ENCODE assay signal across 18 cellular contexts in genomic region chr13:99270503-99270902, GRCh38. TPM values are rescaled to one million over a fixed set of nuclear protein-coding genes. Genes with fewer than 3 reads are reported as not detected.
DNase-seq lines count a peak whose midpoint lies in the region; ATAC-seq lines count a peak whose summit lies in the region.
"Had no signal": no experiment of that assay in that cellular context is flagged by ENCODE, and none has a peak within 500 bp of the region (broad histone marks: within the 10 kb centered on the region; RNA-seq: fewer than 3 reads in every experiment).

No MANE protein-coding gene starts in this region.

- H3K27ac Mint-ChIP-seq in activated CD4-positive, alpha-beta T cell treated with anti-CD3 and anti-CD28 coated beads, Interleukin-2, amount 10 ng/mL, durations not matched to agents 7 days and 5 days, result peak overlapping the region; percentile 22
- H3K27ac Mint-ChIP-seq in activated CD4-positive, alpha-beta T cell treated with anti-CD3 and anti-CD28 coated beads, Interleukin-2, amount 10 ng/mL, durations not matched to agents 24 days and 14 days, result no peak overlapping the region
- peak overlapping the region; percentile 99 for H3K27ac Mint-ChIP-seq in central memory CD8-positive, alpha-beta T cell (ENCODE audit: low read depth)
- H3K27ac Mint-ChIP-seq: endodermal cell had no signal

- ATAC-seq in central memory CD8-positive, alpha-beta T cell (replicated peaks; ENCODE audit: extremely low read depth, poor library complexity, severe bottlenecking), result no peak
- ATAC-seq in HG03039 (IDR thresholded peaks at IDR 0.05; ENCODE audit: unreplicated experiment), result no peak
- ATAC-seq: A549, K562 had no signal

- DNase-seq in activated CD4-positive, alpha-beta T cell treated with anti-CD3 and anti-CD28 coated beads, Interleukin-2, amount 10 ng/mL, durations not matched to agents 7 days and 5 days, result no peak
- DNase-seq in activated CD4-positive, alpha-beta T cell treated with anti-CD3 and anti-CD28 coated beads, Interleukin-2, amount 10 ng/mL, durations not matched to agents 24 days and 14 days, result no peak
- DNase-seq in NAMALWA (ENCODE audit: low spot score), result peak; percentile 33
- DNase-seq in central memory CD8-positive, alpha-beta T cell (ENCODE audit: low spot score in 2 of 2), result no peak
- DNase-seq in renal cortical epithelial cell (ENCODE audit: low read depth), result peak; percentile 21
- no peak for DNase-seq in stimulated activated CD4-positive, alpha-beta T cell treated with anti-CD3 and anti-CD28 coated beads, Interleukin-2, amount 100 ng/mL, for 24 hours
- DNase-seq in GM19240 (ENCODE audit: insufficient read length, low spot score), result no peak
- DNase-seq: activated CD8-positive, alpha-beta memory T cell treated with anti-CD3 and anti-CD28 coated beads, Interleukin-2, amount 50 U/mL, for 48 hours; central memory CD4-positive, alpha-beta T cell; endodermal cell; hypothalamus; NCI-H1092; NCI-H2107; NCI-H526; uterus had no signal

- H3K36me3 Mint-ChIP-seq in activated CD4-positive, alpha-beta T cell treated with anti-CD3 and anti-CD28 coated beads, Interleukin-2, amount 10 ng/mL, durations not matched to agents 7 days and 5 days (ENCODE audit: low read depth), result peaks cover 33% of the 10 kb centered on the region
- peaks cover 36% of the 10 kb centered on the region for H3K36me3 Mint-ChIP-seq in activated CD4-positive, alpha-beta T cell treated with anti-CD3 and anti-CD28 coated beads, Interleukin-2, amount 10 ng/mL, durations not matched to agents 24 days and 14 days (ENCODE audit: low read depth)
- H3K36me3 Mint-ChIP-seq in central memory CD8-positive, alpha-beta T cell (ENCODE audit: insufficient read depth), result peaks cover 28% of the 10 kb centered on the region

- intact Hi-C loops in activated CD4-positive, alpha-beta T cell treated with anti-CD3 and anti-CD28 coated beads, Interleukin-2, amount 10 ng/mL, durations not matched to agents 24 days and 14 days (cut with micrococcal nuclease), result no loop called here

- H3K9me3 Mint-ChIP-seq in activated CD4-positive, alpha-beta T cell treated with anti-CD3 and anti-CD28 coated beads, Interleukin-2, amount 10 ng/mL, durations not matched to agents 7 days and 5 days, result peaks cover 8% of the 10 kb centered on the region
- peaks cover 6% of the 10 kb centered on the region for H3K9me3 Mint-ChIP-seq in activated CD4-positive, alpha-beta T cell treated with anti-CD3 and anti-CD28 coated beads, Interleukin-2, amount 10 ng/mL, durations not matched to agents 24 days and 14 days
- H3K9me3 Mint-ChIP-seq in central memory CD8-positive, alpha-beta T cell, result peaks cover 6% of the 10 kb centered on the region

- H3K4me3 Mint-ChIP-seq in activated CD4-positive, alpha-beta T cell treated with anti-CD3 and anti-CD28 coated beads, Interleukin-2, amount 10 ng/mL, durations not matched to agents 7 days and 5 days, result no peak overlapping the region
- H3K4me3 Mint-ChIP-seq in activated CD4-positive, alpha-beta T cell treated with anti-CD3 and anti-CD28 coated beads, Interleukin-2, amount 10 ng/mL, durations not matched to agents 24 days and 14 days, result no peak overlapping the region
- no peak overlapping the region for H3K4me3 Mint-ChIP-seq in central memory CD8-positive, alpha-beta T cell
- H3K4me3 Mint-ChIP-seq: endodermal cell had no signal

- CTCF ChIA-PET in activated CD4-positive, alpha-beta T cell treated with anti-CD3 and anti-CD28 coated beads, Interleukin-2, amount 10 ng/mL, durations not matched to agents 7 days and 5 days (lab: Charles Lee), result interaction anchor here (0.7 to 7.7 kb wide), 22 partner anchors 12 to 218 kb away, joined by 3 to 109 read pairs (median 4); partner anchors contain the start of genes GPR18 and GPR183

- POLR2A ChIA-PET in activated CD4-positive, alpha-beta T cell treated with anti-CD3 and anti-CD28 coated beads, Interleukin-2, amount 10 ng/mL, durations not matched to agents 7 days and 5 days (lab: Charles Lee), result no interaction called here

- H3K27me3 Mint-ChIP-seq in activated CD4-positive, alpha-beta T cell treated with anti-CD3 and anti-CD28 coated beads, Interleukin-2, amount 10 ng/mL, durations not matched to agents 7 days and 5 days, result no peaks in the 10 kb centered on the region
- no peaks in the 10 kb centered on the region for H3K27me3 Mint-ChIP-seq in activated CD4-positive, alpha-beta T cell treated with anti-CD3 and anti-CD28 coated beads, Interleukin-2, amount 10 ng/mL, durations not matched to agents 24 days and 14 days
- no peaks in the 10 kb centered on the region for H3K27me3 Mint-ChIP-seq in central memory CD8-positive, alpha-beta T cell

- H3K4me1 Mint-ChIP-seq in activated CD4-positive, alpha-beta T cell treated with anti-CD3 and anti-CD28 coated beads, Interleukin-2, amount 10 ng/mL, durations not matched to agents 7 days and 5 days, result peaks cover 68% of the 10 kb centered on the region
- peaks cover 45% of the 10 kb centered on the region for H3K4me1 Mint-ChIP-seq in activated CD4-positive, alpha-beta T cell treated with anti-CD3 and anti-CD28 coated beads, Interleukin-2, amount 10 ng/mL, durations not matched to agents 24 days and 14 days
- H3K4me1 Mint-ChIP-seq in central memory CD8-positive, alpha-beta T cell, result peaks cover 64% of the 10 kb centered on the region

RNA-seq across cellular contexts. Expression of gene GPR18, which starts 12.3 kb away (rescaled TPM):
- total RNA-seq in activated CD4-positive, alpha-beta T cell treated with anti-CD3 and anti-CD28 coated beads, Interleukin-2, amount 10 ng/mL, durations not matched to agents 7 days and 5 days, result 10 to 100 TPM; 19.7 to 25.4 TPM
- total RNA-seq in activated CD4-positive, alpha-beta T cell treated with anti-CD3 and anti-CD28 coated beads, Interleukin-2, amount 10 ng/mL, durations not matched to agents 24 days and 14 days, result 5.9 and 6.3 TPM in 2 replicates
- total RNA-seq in renal cortical epithelial cell, result not detected in 2 replicates
- total RNA-seq: endodermal cell, K562 had no signal

RNA-seq across cellular contexts. Expression of gene GPR183, which starts 36.7 kb away (rescaled TPM):
- total RNA-seq in activated CD4-positive, alpha-beta T cell treated with anti-CD3 and anti-CD28 coated beads, Interleukin-2, amount 10 ng/mL, durations not matched to agents 7 days and 5 days, result 10 to 100 TPM; 41.4 to 45.1 TPM
- total RNA-seq in activated CD4-positive, alpha-beta T cell treated with anti-CD3 and anti-CD28 coated beads, Interleukin-2, amount 10 ng/mL, durations not matched to agents 24 days and 14 days, result 36.8 and 37.1 TPM in 2 replicates
- total RNA-seq in renal cortical epithelial cell, result not detected in 2 replicates

Comparison
In these comparisons a context has a peak if more than half of its experiments do, and no peak if none do; other contexts are left out.
1. DNase-seq: peak in NAMALWA (single experiment) and renal cortical epithelial cell (single experiment); none in activated CD4-positive, alpha-beta T cell treated with anti-CD3 and anti-CD28 coated beads, Interleukin-2, amount 10 ng/mL, durations not matched to agents 7 days and 5 days (single experiment), activated CD4-positive, alpha-beta T cell treated with anti-CD3 and anti-CD28 coated beads, Interleukin-2, amount 10 ng/mL, durations not matched to agents 24 days and 14 days (single experiment), central memory CD8-positive, alpha-beta T cell (0 of 2), stimulated activated CD4-positive, alpha-beta T cell treated with anti-CD3 and anti-CD28 coated beads, Interleukin-2, amount 100 ng/mL, for 24 hours (0 of 2) and GM19240 (single experiment).
2. RNA of gene GPR183, which starts 36.7 kb away (total RNA-seq): 41.4 to 45.1 TPM in activated CD4-positive, alpha-beta T cell treated with anti-CD3 and anti-CD28 coated beads, Interleukin-2, amount 10 ng/mL, durations not matched to agents 7 days and 5 days and 36.8 to 37.1 TPM in activated CD4-positive, alpha-beta T cell treated with anti-CD3 and anti-CD28 coated beads, Interleukin-2, amount 10 ng/mL, durations not matched to agents 24 days and 14 days; not detected in renal cortical epithelial cell; every median in the first group is over 10 times any median in the second.